14 cellular contexts compared by ENCODE assay signal in the genomic region with DNA sequence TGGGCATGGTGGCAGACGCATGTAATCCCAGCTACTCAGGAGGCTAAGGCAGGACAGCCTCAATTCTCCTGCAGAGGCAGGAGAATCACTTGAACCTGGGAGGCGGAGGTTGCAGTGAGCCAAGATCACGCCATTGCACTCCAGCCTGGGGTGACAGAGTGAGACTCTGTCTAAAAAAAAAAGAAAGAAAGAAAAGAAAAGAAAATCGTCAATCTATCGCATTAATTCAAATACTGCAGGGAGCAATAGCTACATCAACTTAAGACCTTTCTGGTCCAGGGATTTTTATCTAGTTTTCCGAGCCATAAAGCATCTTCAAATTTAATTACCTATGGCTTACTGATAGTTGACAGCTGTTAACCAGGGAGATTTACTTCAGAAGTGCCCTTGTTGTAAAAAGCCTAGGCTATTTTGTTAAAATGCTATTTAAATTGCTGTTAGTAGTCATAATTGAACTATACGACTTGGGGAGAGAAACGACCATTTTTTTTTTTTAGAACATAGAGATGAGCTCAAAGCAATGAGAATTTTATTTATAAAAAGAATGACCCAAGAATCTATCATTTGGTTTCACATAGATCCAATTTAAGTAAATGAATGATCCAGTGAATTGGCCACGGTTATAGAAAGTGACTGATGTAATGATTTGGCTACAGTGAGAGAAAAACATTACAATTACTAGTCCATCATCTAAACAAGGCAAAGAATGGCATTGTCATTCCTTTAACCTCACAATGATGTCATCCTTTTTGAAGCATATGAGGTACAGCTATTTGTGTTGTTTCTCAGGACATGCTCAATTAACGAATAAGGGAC.
A peak's percentile ranks its signal among the peaks of the same experiment; 100 is the strongest.
DNase-seq lines count a peak whose midpoint lies in the region; ATAC-seq and TF ChIP-seq lines count a peak whose summit lies in the region.
"Had no signal": no experiment of that assay in that cellular context is flagged by ENCODE, and none has a peak within 500 bp of the region (broad histone marks: within the 10 kb centered on the region; RNA-seq: fewer than 3 reads in every experiment).

No MANE protein-coding gene starts in this region.

- no peaks in the 10 kb centered on the region for H3K27me3 ChIP-seq in Panc1 (ENCODE audit: control insufficient read depth, insufficient read depth, low read length)
- H3K27me3 ChIP-seq in fibroblast of lung (ENCODE audit: control insufficient read depth, insufficient read depth, low read length), result no peaks in the 10 kb centered on the region

- POLR2A ChIA-PET in Panc1 (lab: Charles Lee), result no interaction called here

- no peak overlapping the region for H3K9ac ChIP-seq in fibroblast of lung (ENCODE audit: insufficient read depth, low read length)

- CTCF ChIA-PET in Panc1 (lab: Charles Lee), result no interaction called here

- peak; percentile 52 for DNase-seq in A172 (ENCODE audit: low spot score)
- peak; percentile 46 for DNase-seq in HCEC 1CT
- DNase-seq in Panc1 (ENCODE audit: low read depth, low spot score), result no peak
- DNase-seq in fibroblast of lung (ENCODE audit: low read depth in 2 of 2), result peak; percentile 48 to 93
- no peak for DNase-seq in NCI-H446 (lab: John Stamatoyannopoulos, UW)
- no peak for DNase-seq in progenitor cell of endocrine pancreas (ENCODE audit: low spot score, unreplicated experiment)
- DNase-seq in activated naive CD4-positive, alpha-beta T cell treated with Interleukin-2 at 50 U/mL for 16 hours, result no peak
- DNase-seq: anterior cingulate cortex; GOT3; KG1; NK-92 treated with Interleukin-12 subunit alpha and Interleukin-12 subunit beta, amount 100 ng/mL, for 24 hours; nucleus accumbens had no signal

- intact Hi-C loops in Panc1 (cut with micrococcal nuclease; ENCODE audit: unreplicated experiment), result no loop called here

- no peaks in the 10 kb centered on the region for H3K36me3 ChIP-seq in Panc1 (ENCODE audit: control insufficient read depth, insufficient read depth, low read length)
- no peaks in the 10 kb centered on the region for H3K36me3 ChIP-seq in fibroblast of lung (ENCODE audit: control insufficient read depth, insufficient read depth, low read length)

- H3K4me1 Mint-ChIP-seq in progenitor cell of endocrine pancreas (ENCODE audit: low read depth), result peaks cover 24% of the 10 kb centered on the region

- H3K4me3 ChIP-seq in Panc1 (ENCODE audit: low read depth in 2 of 2, low read length in 2 of 2), result no peak overlapping the region
- no peak overlapping the region for H3K4me3 ChIP-seq in fibroblast of lung (replicated peaks in 1 of 4; ENCODE audit: control extremely low read depth in 1 of 4, insufficient read depth in 1 of 4, low read depth in 3 of 4, low read length in 4 of 4)

- TF ChIP-seq CTCF in Panc1 (IDR thresholded peaks at IDR 0.05) (no peak), fibroblast of lung (conservative IDR thresholded peaks at IDR 0.05 in 1 of 2, IDR thresholded peaks at IDR 0.05 in 1 of 2; ENCODE audit: low read depth in 1 of 2, low read length in 2 of 2) (no peak), progenitor cell of endocrine pancreas (IDR thresholded peaks at IDR 0.05; ENCODE audit: unreplicated experiment) (no peak)

- BruUV-seq in Panc1 (replicated peaks; lab: Mats Ljungman, UMichigan), result no TSS peak

- H3K9me3 Mint-ChIP-seq in progenitor cell of endocrine pancreas (ENCODE audit: low read depth), result no peaks in the 10 kb centered on the region

- peaks cover 20% of the 10 kb centered on the region for H3K36me3 Mint-ChIP-seq in progenitor cell of endocrine pancreas (ENCODE audit: insufficient read depth)

- H3K9me3 ChIP-seq in Panc1 (ENCODE audit: control insufficient read depth, insufficient read depth, low read depth, low read length) (no peaks in the 10 kb centered on the region), fibroblast of lung (ENCODE audit: control insufficient read depth, insufficient read depth, low read depth, low read length) (no peaks in the 10 kb centered on the region)

- ATAC-seq in Panc1 (no peak), GM19397 (IDR thresholded peaks at IDR 0.05; ENCODE audit: unreplicated experiment) (no peak)

- H3K27me3 Mint-ChIP-seq in progenitor cell of endocrine pancreas, result no peaks in the 10 kb centered on the region
- H3K27me3 Mint-ChIP-seq: stimulated activated naive CD8-positive, alpha-beta T cell treated with anti-CD3 and anti-CD28 coated beads, Interleukin-15, Interleukin-2, amounts not matched to agents 100 ng/mL and 50 ng/mL, for 24 hours had no signal

- H3K27ac ChIP-seq in Panc1 (ENCODE audit: low read length), result peak overlapping the region; percentile 90
- no peak overlapping the region for H3K27ac ChIP-seq in fibroblast of lung (ENCODE audit: insufficient read depth, low read length)

- H3K27ac Mint-ChIP-seq in progenitor cell of endocrine pancreas, result no peak overlapping the region
- H3K27ac Mint-ChIP-seq: stimulated activated naive CD8-positive, alpha-beta T cell treated with anti-CD3 and anti-CD28 coated beads, Interleukin-15, Interleukin-2, amounts not matched to agents 100 ng/mL and 50 ng/mL, for 24 hours had no signal

- H3K79me2 ChIP-seq in fibroblast of lung (ENCODE audit: control insufficient read depth, insufficient read depth, low read length), result peaks cover 81% of the 10 kb centered on the region

- H3K4me1 ChIP-seq in Panc1 (ENCODE audit: control insufficient read depth, insufficient read depth, low read length), result peaks cover 90% of the 10 kb centered on the region
- H3K4me1 ChIP-seq in fibroblast of lung (ENCODE audit: control insufficient read depth, extremely low read depth, insufficient read depth, low read length), result peaks cover 8% of the 10 kb centered on the region

- no peak overlapping the region for H3K4me3 Mint-ChIP-seq in progenitor cell of endocrine pancreas (ENCODE audit: low read depth)
- H3K4me3 Mint-ChIP-seq: stimulated activated naive CD8-positive, alpha-beta T cell treated with anti-CD3 and anti-CD28 coated beads, Interleukin-15, Interleukin-2, amounts not matched to agents 100 ng/mL and 50 ng/mL, for 24 hours had no signal

- no peaks in the 10 kb centered on the region for H4K20me1 ChIP-seq in fibroblast of lung (ENCODE audit: control insufficient read depth, extremely low read depth, insufficient read depth, low read length)

- in situ Hi-C loops in Panc1 (cut with HindIII; ENCODE audit: low pct_unique_long_range_greater_than_20kb, low sequenced_read_pairs), result no loop called here

- H2AFZ ChIP-seq in fibroblast of lung (ENCODE audit: low read length), result no peak overlapping the region

- H3K4me2 ChIP-seq in fibroblast of lung (ENCODE audit: extremely low read depth, insufficient read depth, low read length), result no peak overlapping the region

Comparison
In these comparisons a context has a peak if more than half of its experiments do, and no peak if none do; other contexts are left out.
1. DNase-seq: peak in A172 (single experiment), HCEC 1CT (single experiment) and fibroblast of lung (2 of 2); none in Panc1 (single experiment), NCI-H446 (0 of 2), progenitor cell of endocrine pancreas (single experiment) and activated naive CD4-positive, alpha-beta T cell treated with Interleukin-2 at 50 U/mL for 16 hours (single experiment).